ENCODE assay signal across 2 cellular contexts in the genomic region with DNA sequence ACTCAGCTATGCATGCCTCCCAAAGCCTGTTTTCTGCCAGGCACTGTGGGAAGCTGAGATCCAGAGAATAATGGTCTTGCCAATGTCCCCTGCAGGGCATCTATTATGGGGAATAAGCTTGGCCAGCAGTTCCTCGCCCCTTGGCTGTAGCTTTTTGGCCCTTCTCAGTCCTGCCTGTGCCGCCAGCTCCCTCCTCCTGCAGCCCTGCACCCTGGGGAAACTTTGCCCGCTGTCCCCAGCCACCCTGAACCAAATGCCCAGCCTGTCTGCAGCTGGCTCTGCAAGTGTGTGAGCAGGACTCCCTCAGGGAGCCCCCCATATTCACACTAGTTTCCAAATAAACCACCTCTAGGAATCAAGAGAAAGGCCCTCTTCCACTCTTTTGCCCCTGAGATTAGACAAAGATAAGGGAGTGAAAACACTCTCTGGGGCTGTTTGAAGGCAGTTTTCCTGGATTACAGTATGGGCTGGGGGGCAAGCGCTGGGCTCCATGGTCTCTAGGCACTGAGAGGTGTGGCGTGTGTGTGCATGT.
TF ChIP-seq lines count a peak whose summit lies in the region.

No MANE protein-coding gene starts in this region.

TF ChIP-seq in SK-N-SH treated with all-trans-retinoic acid at 6 μM for 48 hours, 23 proteins besides CTCF, POLR2A, EP300 and RAD21 (continued from another document):
- TF ChIP-seq, protein P1, sequence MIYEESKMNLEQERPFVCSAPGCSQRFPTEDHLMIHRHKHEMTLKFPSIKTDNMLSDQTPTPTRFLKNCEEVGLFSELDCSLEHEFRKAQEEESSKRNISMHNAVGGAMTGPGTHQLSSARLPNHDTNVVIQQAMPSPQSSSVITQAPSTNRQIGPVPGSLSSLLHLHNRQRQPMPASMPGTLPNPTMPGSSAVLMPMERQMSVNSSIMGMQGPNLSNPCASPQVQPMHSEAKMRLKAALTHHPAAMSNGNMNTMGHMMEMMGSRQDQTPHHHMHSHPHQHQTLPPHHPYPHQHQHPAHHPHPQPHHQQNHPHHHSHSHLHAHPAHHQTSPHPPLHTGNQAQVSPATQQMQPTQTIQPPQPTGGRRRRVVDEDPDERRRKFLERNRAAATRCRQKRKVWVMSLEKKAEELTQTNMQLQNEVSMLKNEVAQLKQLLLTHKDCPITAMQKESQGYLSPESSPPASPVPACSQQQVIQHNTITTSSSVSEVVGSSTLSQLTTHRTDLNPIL (CRISPR knock-in tag; IDR thresholded peaks at IDR 0.05; ENCODE audit: low read depth), result no peak
- no peak for TF ChIP-seq ISL1 (CRISPR knock-in tag; IDR thresholded peaks at IDR 0.05)
- TF ChIP-seq, protein P2, sequence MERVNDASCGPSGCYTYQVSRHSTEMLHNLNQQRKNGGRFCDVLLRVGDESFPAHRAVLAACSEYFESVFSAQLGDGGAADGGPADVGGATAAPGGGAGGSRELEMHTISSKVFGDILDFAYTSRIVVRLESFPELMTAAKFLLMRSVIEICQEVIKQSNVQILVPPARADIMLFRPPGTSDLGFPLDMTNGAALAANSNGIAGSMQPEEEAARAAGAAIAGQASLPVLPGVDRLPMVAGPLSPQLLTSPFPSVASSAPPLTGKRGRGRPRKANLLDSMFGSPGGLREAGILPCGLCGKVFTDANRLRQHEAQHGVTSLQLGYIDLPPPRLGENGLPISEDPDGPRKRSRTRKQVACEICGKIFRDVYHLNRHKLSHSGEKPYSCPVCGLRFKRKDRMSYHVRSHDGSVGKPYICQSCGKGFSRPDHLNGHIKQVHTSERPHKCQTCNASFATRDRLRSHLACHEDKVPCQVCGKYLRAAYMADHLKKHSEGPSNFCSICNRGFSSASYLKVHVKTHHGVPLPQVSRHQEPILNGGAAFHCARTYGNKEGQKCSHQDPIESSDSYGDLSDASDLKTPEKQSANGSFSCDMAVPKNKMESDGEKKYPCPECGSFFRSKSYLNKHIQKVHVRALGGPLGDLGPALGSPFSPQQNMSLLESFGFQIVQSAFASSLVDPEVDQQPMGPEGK (CRISPR knock-in tag; IDR thresholded peaks at IDR 0.05; ENCODE audit: borderline replicate concordance), result no peak
- no peak for TF ChIP-seq CSDC2 (CRISPR knock-in tag; IDR thresholded peaks at IDR 0.05)
- no peak for TF ChIP-seq GLIS3 (CRISPR knock-in tag; IDR thresholded peaks at IDR 0.05)
- TF ChIP-seq ZFP30 (CRISPR knock-in tag; IDR thresholded peaks at IDR 0.05), result no peak
- TF ChIP-seq TCF4 (CRISPR knock-in tag; IDR thresholded peaks at IDR 0.05; ENCODE audit: borderline replicate concordance), result no peak
- TF ChIP-seq PPARA (CRISPR knock-in tag; IDR thresholded peaks at IDR 0.05; ENCODE audit: borderline replicate concordance), result no peak
- TF ChIP-seq RARB (CRISPR knock-in tag; IDR thresholded peaks at IDR 0.05), result no peak
- TF ChIP-seq, protein P3, sequence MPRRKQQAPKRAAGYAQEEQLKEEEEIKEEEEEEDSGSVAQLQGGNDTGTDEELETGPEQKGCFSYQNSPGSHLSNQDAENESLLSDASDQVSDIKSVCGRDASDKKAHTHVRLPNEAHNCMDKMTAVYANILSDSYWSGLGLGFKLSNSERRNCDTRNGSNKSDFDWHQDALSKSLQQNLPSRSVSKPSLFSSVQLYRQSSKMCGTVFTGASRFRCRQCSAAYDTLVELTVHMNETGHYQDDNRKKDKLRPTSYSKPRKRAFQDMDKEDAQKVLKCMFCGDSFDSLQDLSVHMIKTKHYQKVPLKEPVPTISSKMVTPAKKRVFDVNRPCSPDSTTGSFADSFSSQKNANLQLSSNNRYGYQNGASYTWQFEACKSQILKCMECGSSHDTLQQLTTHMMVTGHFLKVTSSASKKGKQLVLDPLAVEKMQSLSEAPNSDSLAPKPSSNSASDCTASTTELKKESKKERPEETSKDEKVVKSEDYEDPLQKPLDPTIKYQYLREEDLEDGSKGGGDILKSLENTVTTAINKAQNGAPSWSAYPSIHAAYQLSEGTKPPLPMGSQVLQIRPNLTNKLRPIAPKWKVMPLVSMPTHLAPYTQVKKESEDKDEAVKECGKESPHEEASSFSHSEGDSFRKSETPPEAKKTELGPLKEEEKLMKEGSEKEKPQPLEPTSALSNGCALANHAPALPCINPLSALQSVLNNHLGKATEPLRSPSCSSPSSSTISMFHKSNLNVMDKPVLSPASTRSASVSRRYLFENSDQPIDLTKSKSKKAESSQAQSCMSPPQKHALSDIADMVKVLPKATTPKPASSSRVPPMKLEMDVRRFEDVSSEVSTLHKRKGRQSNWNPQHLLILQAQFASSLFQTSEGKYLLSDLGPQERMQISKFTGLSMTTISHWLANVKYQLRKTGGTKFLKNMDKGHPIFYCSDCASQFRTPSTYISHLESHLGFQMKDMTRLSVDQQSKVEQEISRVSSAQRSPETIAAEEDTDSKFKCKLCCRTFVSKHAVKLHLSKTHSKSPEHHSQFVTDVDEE (CRISPR knock-in tag; IDR thresholded peaks at IDR 0.05), result no peak
- TF ChIP-seq, protein P4, sequence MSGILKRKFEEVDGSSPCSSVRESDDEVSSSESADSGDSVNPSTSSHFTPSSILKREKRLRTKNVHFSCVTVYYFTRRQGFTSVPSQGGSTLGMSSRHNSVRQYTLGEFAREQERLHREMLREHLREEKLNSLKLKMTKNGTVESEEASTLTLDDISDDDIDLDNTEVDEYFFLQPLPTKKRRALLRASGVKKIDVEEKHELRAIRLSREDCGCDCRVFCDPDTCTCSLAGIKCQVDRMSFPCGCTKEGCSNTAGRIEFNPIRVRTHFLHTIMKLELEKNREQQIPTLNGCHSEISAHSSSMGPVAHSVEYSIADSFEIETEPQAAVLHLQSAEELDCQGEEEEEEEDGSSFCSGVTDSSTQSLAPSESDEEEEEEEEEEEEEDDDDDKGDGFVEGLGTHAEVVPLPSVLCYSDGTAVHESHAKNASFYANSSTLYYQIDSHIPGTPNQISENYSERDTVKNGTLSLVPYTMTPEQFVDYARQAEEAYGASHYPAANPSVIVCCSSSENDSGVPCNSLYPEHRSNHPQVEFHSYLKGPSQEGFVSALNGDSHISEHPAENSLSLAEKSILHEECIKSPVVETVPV (CRISPR knock-in tag; IDR thresholded peaks at IDR 0.05), result no peak
- TF ChIP-seq ARNTL (CRISPR knock-in tag; IDR thresholded peaks at IDR 0.05; ENCODE audit: borderline replicate concordance, low read depth), result no peak
- no peak for TF ChIP-seq TOX (CRISPR knock-in tag; IDR thresholded peaks at IDR 0.05; ENCODE audit: borderline replicate concordance)

TF ChIP-seq in HEK293T, 16 proteins besides CTCF, POLR2A, EP300 and RAD21 (continued from another document):
- TF ChIP-seq ELF4 (IDR thresholded peaks at IDR 0.05) (no peak), ARNT (IDR thresholded peaks at IDR 0.05) (no peak)
